In the genomic region with DNA sequence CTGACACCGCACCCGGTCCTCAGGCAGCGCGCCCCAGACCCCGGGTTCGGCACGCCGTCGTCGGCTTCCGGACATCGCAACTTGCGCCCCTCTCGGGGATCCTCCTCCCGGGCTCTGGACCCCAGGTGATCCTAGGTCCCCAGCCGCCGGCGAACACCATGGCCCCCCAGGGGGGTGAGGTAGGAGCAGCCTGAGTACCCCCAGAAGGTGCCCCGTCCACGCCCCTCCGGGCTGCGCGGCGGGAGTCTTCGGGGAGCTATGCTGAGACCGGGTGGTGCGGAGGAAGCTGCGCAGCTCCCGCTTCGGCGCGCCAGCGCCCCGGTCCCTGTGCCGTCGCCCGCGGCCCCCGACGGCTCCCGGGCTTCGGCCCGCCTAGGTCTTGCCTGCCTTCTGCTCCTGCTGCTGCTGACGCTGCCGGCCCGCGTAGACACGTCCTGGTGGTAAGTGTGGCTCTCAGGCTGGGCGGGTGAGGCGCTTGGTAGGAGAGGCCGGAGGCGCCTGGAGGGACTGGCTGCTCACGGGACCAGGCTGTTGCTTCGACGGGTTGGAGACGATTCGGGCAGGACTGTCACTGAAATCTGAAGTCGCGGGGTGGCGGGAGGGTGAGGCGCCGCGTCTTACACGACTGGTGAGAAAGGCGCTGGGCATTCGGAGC, we compare ENCODE assay signal across 8 cellular contexts. TPM values are rescaled to one million over a fixed set of nuclear protein-coding genes. Genes with fewer than 3 reads are reported as not detected.
DNase-seq lines count a peak whose midpoint lies in the region; FAIRE-seq and TF ChIP-seq lines count a peak whose summit lies in the region.

No MANE protein-coding gene starts in this region.

- no peaks in the 10 kb centered on the region for H3K36me3 Mint-ChIP-seq in nephron (ENCODE audit: low read depth)

- no peaks in the 10 kb centered on the region for H3K9me3 Mint-ChIP-seq in nephron

- no TSS peak for BruUV-seq in endothelial cell of umbilical vein (replicated peaks; lab: Mats Ljungman, UMichigan)

- peaks cover 40% of the 10 kb centered on the region for H3K4me1 Mint-ChIP-seq in nephron

- H3K9ac ChIP-seq in endothelial cell of umbilical vein (replicated peaks; ENCODE audit: extremely low read depth, insufficient read depth, low read length): no peak overlapping the region

- H3K27ac Mint-ChIP-seq in nephron: peak overlapping the region in 2 of 3 experiments; percentile 51 to 60

- no peak for FAIRE-seq in endothelial cell of umbilical vein (lab: Jason Lieb, UNC)

- peak; percentile 85 for DNase-seq in H7
- peak; percentile 13 for DNase-seq in endothelial cell of umbilical vein (ENCODE audit: low read depth, low spot score)
- DNase-seq in effector CD4-positive, alpha-beta T cell: no peak
- DNase-seq in MV-4-11 (lab: John Stamatoyannopoulos, UW): no peak
- DNase-seq in putamen (ENCODE audit: low spot score): no peak
- DNase-seq in OCI-M2 (lab: John Stamatoyannopoulos, UW; ENCODE audit: unreplicated experiment): no peak

- H3K4me3 ChIP-seq in H7 (ENCODE audit: insufficient read depth, low read depth, low read length): peak overlapping the region; percentile 67
- peak overlapping the region; percentile 57 for H3K4me3 ChIP-seq in WI38 (ENCODE audit: low read depth, low read length)
- peak overlapping the region; percentile 3 to 44 (median 26) for H3K4me3 ChIP-seq in endothelial cell of umbilical vein (replicated peaks in 1 of 3; ENCODE audit: insufficient read depth in 1 of 3, low read depth in 1 of 3, low read length in 3 of 3)

- peaks cover 89% of the 10 kb centered on the region for H3K27me3 Mint-ChIP-seq in nephron (ENCODE audit: low read depth)

- H4K20me1 ChIP-seq in endothelial cell of umbilical vein (replicated peaks; ENCODE audit: control insufficient read depth, extremely low read depth, insufficient read depth, low read length): no peaks in the 10 kb centered on the region

- dilution Hi-C loops in endothelial cell of umbilical vein (cut with MboI; ENCODE audit: extremely low pct_ligation_motif_present, low sequenced_read_pairs): no loop called here

- H3K27me3 ChIP-seq in H7 (ENCODE audit: control insufficient read depth, insufficient read depth, low read length) (peaks cover 86% of the 10 kb centered on the region), endothelial cell of umbilical vein (ENCODE audit: control insufficient read depth in 2 of 2, insufficient read depth in 2 of 2, low read length in 2 of 2) (peaks cover 9% of the 10 kb centered on the region in 2 experiments)

- no peak overlapping the region for H3K27ac ChIP-seq in endothelial cell of umbilical vein (ENCODE audit: insufficient read depth, low read depth, low read length)

- no peaks in the 10 kb centered on the region for H3K79me2 ChIP-seq in endothelial cell of umbilical vein (ENCODE audit: control insufficient read depth, insufficient read depth, low read length)

- H3K4me3 Mint-ChIP-seq in nephron: peak overlapping the region; percentile 73 to 84 (median 83)

- TF ChIP-seq CTCF in WI38 (IDR thresholded peaks at IDR 0.05; ENCODE audit: low read depth, low read length) (no peak), endothelial cell of umbilical vein (IDR thresholded peaks at IDR 0.05; ENCODE audit: extremely low read depth in 1 of 2, insufficient read depth in 1 of 2, low read depth in 1 of 2, low read length in 2 of 2) (no peak), nephron (IDR thresholded peaks at IDR 0.05; ENCODE audit: unreplicated experiment in 3 of 3) (no peak)

- intact Hi-C loops in endothelial cell of umbilical vein (cut with micrococcal nuclease): no loop called here

- peaks cover 8% of the 10 kb centered on the region for H3K4me1 ChIP-seq in endothelial cell of umbilical vein (ENCODE audit: control insufficient read depth, extremely low read depth, insufficient read depth, low read length)

- no peak for TF ChIP-seq POLR2A in endothelial cell of umbilical vein (IDR thresholded peaks at IDR 0.05; ENCODE audit: low read depth, low read length)

- POLR2A ChIA-PET in endothelial cell of umbilical vein (lab: Charles Lee): no interaction called here

- H3K4me2 ChIP-seq in endothelial cell of umbilical vein (ENCODE audit: insufficient read depth, low read length): peak overlapping the region; percentile 16

- H2AFZ ChIP-seq in endothelial cell of umbilical vein (ENCODE audit: low read depth, low read length): peak overlapping the region; percentile 60

- CTCF ChIA-PET in endothelial cell of umbilical vein (lab: Charles Lee): interaction anchor here (1.0 to 1.7 kb wide), 4 partner anchors 14 to 33 kb away, joined by 3 to 8 read pairs (median 4); no protein-coding TSS in a partner anchor

- no peaks in the 10 kb centered on the region for H3K36me3 ChIP-seq in H7 (replicated peaks; ENCODE audit: control insufficient read depth, insufficient read depth, low read length)
- H3K36me3 ChIP-seq in endothelial cell of umbilical vein (ENCODE audit: control insufficient read depth in 2 of 2, extremely low read depth in 1 of 2, insufficient read depth in 2 of 2, low read length in 2 of 2): no peaks in the 10 kb centered on the region

- no peaks in the 10 kb centered on the region for H3K9me1 ChIP-seq in endothelial cell of umbilical vein (replicated peaks; ENCODE audit: control insufficient read depth, extremely low read depth, insufficient read depth, low read length)

- H3K9me3 ChIP-seq in endothelial cell of umbilical vein (replicated peaks; ENCODE audit: control insufficient read depth, insufficient read depth, low read length): no peaks in the 10 kb centered on the region

TF ChIP-seq in endothelial cell of umbilical vein, 7 proteins besides CTCF, POLR2A, EP300 and RAD21:
- TF ChIP-seq FOS (IDR thresholded peaks at IDR 0.05; ENCODE audit: borderline replicate concordance, insufficient read depth, low read length) (no peak), JUN (IDR thresholded peaks at IDR 0.05; ENCODE audit: borderline replicate concordance, insufficient read depth, insufficient read length, low read depth) (no peak), POLR2AphosphoS5 (IDR thresholded peaks at IDR 0.05; ENCODE audit: insufficient read depth, low read depth, low read length) (no peak), EZH2 (IDR thresholded peaks at IDR 0.05; ENCODE audit: borderline replicate concordance, low read depth, low read length, severe bottlenecking) (peak; percentile 19), GATA2 (IDR thresholded peaks at IDR 0.05; ENCODE audit: insufficient read depth, insufficient read length, low read depth, low read length) (no peak)
- TF ChIP-seq, protein P1, sequence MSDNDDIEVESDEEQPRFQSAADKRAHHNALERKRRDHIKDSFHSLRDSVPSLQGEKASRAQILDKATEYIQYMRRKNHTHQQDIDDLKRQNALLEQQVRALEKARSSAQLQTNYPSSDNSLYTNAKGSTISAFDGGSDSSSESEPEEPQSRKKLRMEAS (IDR thresholded peaks at IDR 0.05; ENCODE audit: insufficient read depth, insufficient read length): no peak

RNA-seq across cellular contexts. Expression of gene WNT2B, which starts 0.4 kb away (rescaled TPM):
- total RNA-seq in H7 (2014; rRNA removed; shearing (Covaris generic)): 0.14 and 0.22 TPM in 2 replicates
- 3.6 and 4.6 TPM in 2 replicates for total RNA-seq in endothelial cell of umbilical vein
- 0.92 and 1.5 TPM in 2 replicates for polyA plus RNA-seq in endothelial cell of umbilical vein
- 0.43 and 0.61 TPM in 2 replicates for polyA plus RNA-seq in endothelial cell of umbilical vein (2011; cell fraction: cytosol; rRNA removed)
- polyA plus RNA-seq in endothelial cell of umbilical vein (2011; cell fraction: nucleus; rRNA removed): 7.4 and 8.3 TPM in 2 replicates
- 1.7 and 2.0 TPM in 2 replicates for polyA plus RNA-seq in endothelial cell of umbilical vein (2012)
- 3.3 and 4.0 TPM in 2 replicates for polyA minus RNA-seq in endothelial cell of umbilical vein
- polyA minus RNA-seq in endothelial cell of umbilical vein (2011; cell fraction: cytosol; rRNA and poly(A)+ RNA removed): 1.0 TPM
- polyA minus RNA-seq in endothelial cell of umbilical vein (2011; cell fraction: nucleus; rRNA and poly(A)+ RNA removed): 7.1 and 8.2 TPM in 2 replicates

Comparison
In these comparisons a context has a peak if more than half of its experiments do, and no peak if none do; other contexts are left out.
1. DNase-seq: peak in H7 (single experiment) and endothelial cell of umbilical vein (single experiment); none in effector CD4-positive, alpha-beta T cell (single experiment), MV-4-11 (single experiment), putamen (single experiment) and OCI-M2 (single experiment).
2. Peak in every context shown above with its lines, with median percentiles within 50 percentile points of each other: H3K4me3 ChIP-seq.